Comparison of ENCODE assay signal across 2 cellular contexts in the genomic region with DNA sequence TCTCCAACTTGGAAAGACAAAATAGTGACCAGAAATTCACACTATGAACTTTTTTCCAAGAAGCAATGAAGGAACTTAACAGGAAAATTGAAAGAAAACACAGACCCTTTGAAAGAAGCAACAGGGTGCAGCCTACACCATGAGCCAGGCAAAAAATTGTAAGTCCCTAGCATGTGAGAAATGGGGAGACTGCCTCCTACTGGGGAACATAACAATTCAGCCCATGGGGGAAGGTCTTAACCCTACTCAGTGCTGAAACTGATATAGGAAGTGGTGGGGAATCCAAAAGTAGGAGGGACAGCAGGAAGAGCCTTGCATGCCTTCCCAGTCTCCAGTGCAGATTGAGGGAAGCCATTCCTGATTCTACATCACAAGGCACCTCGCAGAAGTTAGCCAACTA.
TF ChIP-seq lines count a peak whose summit lies in the region.

No MANE protein-coding gene starts in this region.

TF ChIP-seq in GM23338, 12 proteins besides CTCF, POLR2A, EP300 and RAD21 (continued from another document):
- TF ChIP-seq EZH2 (IDR thresholded peaks at IDR 0.05; ENCODE audit: low read depth, unreplicated experiment) = no peak
- TF ChIP-seq ZNF462 (CRISPR knock-in tag; IDR thresholded peaks at IDR 0.05) = no peak
- no peak for TF ChIP-seq STAT1 (IDR thresholded peaks at IDR 0.05; ENCODE audit: unreplicated experiment)
- TF ChIP-seq CREB1 (CRISPR knock-in tag; IDR thresholded peaks at IDR 0.05; ENCODE audit: low read depth) = no peak
- no peak for TF ChIP-seq ETS1 (IDR thresholded peaks at IDR 0.05)
- TF ChIP-seq POLR2AphosphoS5 (IDR thresholded peaks at IDR 0.05; ENCODE audit: low read depth) = no peak
- TF ChIP-seq EZH2phosphoT487 (IDR thresholded peaks at IDR 0.05; ENCODE audit: unreplicated experiment) = no peak
- no peak for TF ChIP-seq ZNF331 (CRISPR knock-in tag; IDR thresholded peaks at IDR 0.05; ENCODE audit: low read depth)
- TF ChIP-seq REST (IDR thresholded peaks at IDR 0.05; ENCODE audit: unreplicated experiment) = no peak

TF ChIP-seq in GM12878, 131 proteins besides CTCF, POLR2A, EP300 and RAD21:
- TF ChIP-seq CHD2 (IDR thresholded peaks at IDR 0.05; ENCODE audit: borderline replicate concordance, low read depth, low read length) (no peak), STAT3 (IDR thresholded peaks at IDR 0.05; ENCODE audit: low read depth, low read length) (no peak), TCF7 (IDR thresholded peaks at IDR 0.05; ENCODE audit: borderline replicate concordance) (no peak), WRNIP1 (IDR thresholded peaks at IDR 0.05; ENCODE audit: borderline replicate concordance, low read depth, low read length) (no peak), ZZZ3 (IDR thresholded peaks at IDR 0.05; ENCODE audit: control insufficient read depth, insufficient read length, low read depth) (no peak), RELA (IDR thresholded peaks at IDR 0.05; ENCODE audit: borderline replicate concordance, partially characterized antibody) (no peak), CREM (IDR thresholded peaks at IDR 0.05; ENCODE audit: low read depth) (no peak), USF1 (IDR thresholded peaks at IDR 0.05; ENCODE audit: borderline replicate concordance, extremely low read length, insufficient read depth, low read depth, low read length) (no peak), TAF1 (IDR thresholded peaks at IDR 0.05; ENCODE audit: borderline replicate concordance, low read depth, low read length) (no peak), ZNF622 (IDR thresholded peaks at IDR 0.05) (no peak)
- TF ChIP-seq, protein P1, sequence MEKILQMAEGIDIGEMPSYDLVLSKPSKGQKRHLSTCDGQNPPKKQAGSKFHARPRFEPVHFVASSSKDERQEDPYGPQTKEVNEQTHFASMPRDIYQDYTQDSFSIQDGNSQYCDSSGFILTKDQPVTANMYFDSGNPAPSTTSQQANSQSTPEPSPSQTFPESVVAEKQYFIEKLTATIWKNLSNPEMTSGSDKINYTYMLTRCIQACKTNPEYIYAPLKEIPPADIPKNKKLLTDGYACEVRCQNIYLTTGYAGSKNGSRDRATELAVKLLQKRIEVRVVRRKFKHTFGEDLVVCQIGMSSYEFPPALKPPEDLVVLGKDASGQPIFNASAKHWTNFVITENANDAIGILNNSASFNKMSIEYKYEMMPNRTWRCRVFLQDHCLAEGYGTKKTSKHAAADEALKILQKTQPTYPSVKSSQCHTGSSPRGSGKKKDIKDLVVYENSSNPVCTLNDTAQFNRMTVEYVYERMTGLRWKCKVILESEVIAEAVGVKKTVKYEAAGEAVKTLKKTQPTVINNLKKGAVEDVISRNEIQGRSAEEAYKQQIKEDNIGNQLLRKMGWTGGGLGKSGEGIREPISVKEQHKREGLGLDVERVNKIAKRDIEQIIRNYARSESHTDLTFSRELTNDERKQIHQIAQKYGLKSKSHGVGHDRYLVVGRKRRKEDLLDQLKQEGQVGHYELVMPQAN (conservative IDR thresholded peaks at IDR 0.05) = no peak
